Comparison of ENCODE assay signal across 10 cellular contexts in genomic region chr2:238290715-238291549, GRCh38. TPM values are rescaled to one million over a fixed set of nuclear protein-coding genes. Genes with fewer than 3 reads are reported as not detected.
DNase-seq lines count a peak whose midpoint lies in the region; ATAC-seq and TF ChIP-seq lines count a peak whose summit lies in the region.
"Had no signal": no experiment of that assay in that cellular context is flagged by ENCODE, and none has a peak within 500 bp of the region (broad histone marks: within the 10 kb centered on the region; RNA-seq: fewer than 3 reads in every experiment).

No MANE protein-coding gene starts in this region.

- CTCF ChIA-PET in CD8-positive, alpha-beta T cell (lab: Charles Lee), result no interaction called here

- H3K27ac Mint-ChIP-seq in CD8-positive, alpha-beta T cell, result peak overlapping the region; percentile 24

- DNase-seq in CD8-positive, alpha-beta T cell, result no peak
- no peak for DNase-seq in Karpas-422
- no peak for DNase-seq in trophoblast cell
- no peak for DNase-seq in activated CD8-positive, alpha-beta memory T cell treated with anti-CD3 and anti-CD28 coated beads for 24 hours
- DNase-seq: stimulated activated CD4-positive, alpha-beta T cell treated with anti-CD3 and anti-CD28 coated beads, Interleukin-2, amount 100 ng/mL, for 48 hours; T-helper 1 cell had no signal

- H3K4me2 ChIP-seq in Karpas-422 (ENCODE audit: low read depth, low read length, poor library complexity, severe bottlenecking) (peak overlapping the region; percentile 87), trophoblast cell (ENCODE audit: low read length) (no peak overlapping the region)

- H4K91ac ChIP-seq in trophoblast cell (ENCODE audit: low read depth, low read length), result no peak overlapping the region

- H2BK12ac ChIP-seq in trophoblast cell (ENCODE audit: low read length), result no peak overlapping the region

- H3K14ac ChIP-seq in trophoblast cell (ENCODE audit: low read length), result no peak overlapping the region

- no peak overlapping the region for H2AK5ac ChIP-seq in trophoblast cell (ENCODE audit: low read length)

- H2BK120ac ChIP-seq in trophoblast cell (ENCODE audit: insufficient read depth, low read length, poor library complexity), result no peak overlapping the region

- no CpG with 5 or more reads among the region's 5 CpGs for WGBS in trophoblast cell (ENCODE audit: extremely low coverage, insufficient coverage, insufficient read length)

- no peak overlapping the region for H2AFZ ChIP-seq in Karpas-422 (ENCODE audit: low read length)
- no peak overlapping the region for H2AFZ ChIP-seq in trophoblast cell (ENCODE audit: insufficient read depth, low read length, poor library complexity)

- peaks cover 16% of the 10 kb centered on the region for H4K20me1 ChIP-seq in Karpas-422 (ENCODE audit: insufficient read depth, low read depth, low read length)

- H3K36me3 ChIP-seq in CD8-positive, alpha-beta T cell (ENCODE audit: insufficient read depth, low read length), result no peaks in the 10 kb centered on the region
- H3K36me3 ChIP-seq in Karpas-422 (ENCODE audit: insufficient read depth, low read length), result no peaks in the 10 kb centered on the region
- H3K36me3 ChIP-seq in duodenal mucosa (ENCODE audit: control insufficient read depth in 1 of 2, insufficient read depth in 2 of 2, low read length in 2 of 2), result no peaks in the 10 kb centered on the region
- H3K36me3 ChIP-seq in trophoblast cell (ENCODE audit: control insufficient read depth in 1 of 2, insufficient read depth in 2 of 2, low read length in 2 of 2), result no peaks in the 10 kb centered on the region

- no peak overlapping the region for H4K8ac ChIP-seq in trophoblast cell (ENCODE audit: low read depth, low read length)

- peaks cover 3% of the 10 kb centered on the region for H3K36me3 Mint-ChIP-seq in CD8-positive, alpha-beta T cell

- TF ChIP-seq CTCF in CD8-positive, alpha-beta T cell (IDR thresholded peaks at IDR 0.05), result no peak

- H3K9me3 ChIP-seq in CD8-positive, alpha-beta T cell (ENCODE audit: low read length), result no peaks in the 10 kb centered on the region
- H3K9me3 ChIP-seq in Karpas-422 (ENCODE audit: low read length) (no peaks in the 10 kb centered on the region), duodenal mucosa (ENCODE audit: control insufficient read depth in 1 of 2, low read length in 2 of 2) (no peaks in the 10 kb centered on the region), trophoblast cell (ENCODE audit: insufficient read depth, low read depth, low read length) (no peaks in the 10 kb centered on the region)

- no peak overlapping the region for H3K4me3 Mint-ChIP-seq in CD8-positive, alpha-beta T cell

- H3K9ac ChIP-seq in Karpas-422 (ENCODE audit: low read length), result 0 out of 2 replicates have a peak overlapping the region, but pooled peaks have one; percentile 71
- H3K9ac ChIP-seq in duodenal mucosa (ENCODE audit: low read depth in 1 of 2, low read length in 2 of 2), result peak overlapping the region in 1 of 2 donors; percentile 27
- H3K9ac ChIP-seq in trophoblast cell (ENCODE audit: low read length), result no peak overlapping the region

- H3K27me3 ChIP-seq in CD8-positive, alpha-beta T cell (ENCODE audit: insufficient read depth, low read length), result no peaks in the 10 kb centered on the region
- H3K27me3 ChIP-seq in Karpas-422 (ENCODE audit: low read length) (no peaks in the 10 kb centered on the region), duodenal mucosa (ENCODE audit: control insufficient read depth in 1 of 2, insufficient read depth in 2 of 2, low read length in 2 of 2) (no peaks in the 10 kb centered on the region), trophoblast cell (ENCODE audit: insufficient read depth, low read length) (no peaks in the 10 kb centered on the region)

- H3K27ac ChIP-seq in CD8-positive, alpha-beta T cell (ENCODE audit: low read depth, low read length), result no peak overlapping the region
- H3K27ac ChIP-seq in Karpas-422 (ENCODE audit: low read length), result 0 out of 2 replicates have a peak overlapping the region, but pooled peaks have one; percentile 81
- peak overlapping the region; percentile 37 for H3K27ac ChIP-seq in duodenal mucosa (ENCODE audit: low read depth, low read length)
- H3K27ac ChIP-seq in trophoblast cell (ENCODE audit: low read depth, low read length), result no peak overlapping the region

- no peaks in the 10 kb centered on the region for H3K27me3 Mint-ChIP-seq in CD8-positive, alpha-beta T cell (ENCODE audit: low read depth)

- intact Hi-C loops in CD8-positive, alpha-beta T cell (cut with DNase I, micrococcal nuclease), result no loop called here

- no peak overlapping the region for H3K23ac ChIP-seq in trophoblast cell (ENCODE audit: low read length)

- H3K9me3 Mint-ChIP-seq in CD8-positive, alpha-beta T cell, result no peaks in the 10 kb centered on the region

- H3K79me2 ChIP-seq in Karpas-422 (ENCODE audit: low read length), result peaks cover 24% of the 10 kb centered on the region
- H3K79me2 ChIP-seq in trophoblast cell (ENCODE audit: control insufficient read depth, insufficient read depth, low read length, poor library complexity), result no peaks in the 10 kb centered on the region

- POLR2A ChIA-PET in CD8-positive, alpha-beta T cell (lab: Charles Lee), result no interaction called here

- no peak for ATAC-seq in CD8-positive, alpha-beta T cell
- ATAC-seq in GM21381 (IDR thresholded peaks at IDR 0.05; ENCODE audit: unreplicated experiment), result no peak
- no peak for ATAC-seq in GM21619 (IDR thresholded peaks at IDR 0.05; ENCODE audit: unreplicated experiment)
- no peak for ATAC-seq in HG03439 (IDR thresholded peaks at IDR 0.05; ENCODE audit: unreplicated experiment)

- no peak overlapping the region for H4K12ac ChIP-seq in trophoblast cell (ENCODE audit: low read depth, low read length)

- peaks cover 25% of the 10 kb centered on the region for H3K4me1 ChIP-seq in CD8-positive, alpha-beta T cell (ENCODE audit: insufficient read depth, low read length)
- H3K4me1 ChIP-seq in Karpas-422 (ENCODE audit: low read length) (peaks cover 40% of the 10 kb centered on the region), duodenal mucosa (ENCODE audit: control insufficient read depth in 1 of 2, insufficient read depth in 2 of 2, low read length in 2 of 2) (peaks cover 60 to 65% of the 10 kb centered on the region in 2 donors), trophoblast cell (ENCODE audit: control insufficient read depth in 1 of 2, insufficient read depth in 2 of 2, low read length in 2 of 2) (peaks cover 9 to 22% of the 10 kb centered on the region in 2 experiments)

- H3K9me2 ChIP-seq in Karpas-422 (replicated peaks; ENCODE audit: insufficient read depth, low read length), result no peaks in the 10 kb centered on the region

- H2BK5ac ChIP-seq in trophoblast cell (ENCODE audit: low read depth, low read length, poor library complexity), result no peak overlapping the region

- no peak overlapping the region for H3K4me3 ChIP-seq in CD8-positive, alpha-beta T cell (ENCODE audit: low read depth, low read length)
- H3K4me3 ChIP-seq in Karpas-422 (ENCODE audit: low read length), result no peak overlapping the region
- H3K4me3 ChIP-seq in duodenal mucosa (ENCODE audit: low read depth in 1 of 2, low read length in 2 of 2), result no peak overlapping the region
- peak overlapping the region; percentile 31 for H3K4me3 ChIP-seq in trophoblast cell (ENCODE audit: low read depth, low read length)

- H3K4me1 Mint-ChIP-seq in CD8-positive, alpha-beta T cell (ENCODE audit: low read depth), result peaks cover 31% of the 10 kb centered on the region

- H3K4ac ChIP-seq in trophoblast cell (ENCODE audit: low read depth, low read length), result no peak overlapping the region

- no peak overlapping the region for H3K18ac ChIP-seq in trophoblast cell (ENCODE audit: low read length)

- peaks cover 3% of the 10 kb centered on the region for H3K79me1 ChIP-seq in trophoblast cell (ENCODE audit: low read length)

RNA-seq across cellular contexts. Expression of gene PER2, which starts 2.5 kb away (rescaled TPM):
- total RNA-seq in CD8-positive, alpha-beta T cell, result 10 to 100 TPM; 43.9 to 45.7 TPM
- 19.0 and 23.3 TPM in 2 replicates for total RNA-seq in Karpas-422 (2014; rRNA removed; shearing (Covaris generic); ENCODE audit: low replicate concordance)
- 2.0 and 2.2 TPM in 2 replicates for polyA plus RNA-seq in trophoblast cell (2013)

RNA-seq across cellular contexts. Expression of gene TRAF3IP1, which starts 29.4 kb away (rescaled TPM):
- total RNA-seq in CD8-positive, alpha-beta T cell, result 1 to 10 TPM; 6.1 to 8.6 TPM
- total RNA-seq in Karpas-422 (2014; rRNA removed; shearing (Covaris generic); ENCODE audit: low replicate concordance), result 16.0 and 18.4 TPM in 2 replicates
- 6.4 and 6.5 TPM in 2 replicates for polyA plus RNA-seq in trophoblast cell (2013)

RNA-seq across cellular contexts. Expression of gene HES6, which starts 51.1 kb away (rescaled TPM):
- 1 to 10 TPM in 1 of 2 experiments, under 1 TPM in 1; 0.98 to 1.5 TPM for total RNA-seq in CD8-positive, alpha-beta T cell
- total RNA-seq in Karpas-422 (2014; rRNA removed; shearing (Covaris generic); ENCODE audit: low replicate concordance), result 3.3 and 25.8 TPM in 2 replicates
- polyA plus RNA-seq in trophoblast cell (2013), result 4.2 and 4.3 TPM in 2 replicates

Comparison
In these comparisons a context has a peak if more than half of its experiments do, and no peak if none do; other contexts are left out.
1. H3K27ac ChIP-seq: peak in Karpas-422 (single experiment) and duodenal mucosa (single experiment); none in CD8-positive, alpha-beta T cell (single experiment) and trophoblast cell (single experiment).